ENCODE assay signal across 8 cellular contexts in genomic region chr11:110362916-110363574, GRCh38.
DNase-seq lines count a peak whose midpoint lies in the region; ATAC-seq and TF ChIP-seq lines count a peak whose summit lies in the region.

No MANE protein-coding gene starts in this region.

- no peaks in the 10 kb centered on the region for H3K27me3 ChIP-seq in brain microvascular endothelial cell (replicated peaks)
- H3K27me3 ChIP-seq in mesendoderm (ENCODE audit: insufficient read depth, low read length, poor library complexity): no peaks in the 10 kb centered on the region

- no peak overlapping the region for H4K8ac ChIP-seq in mesendoderm (ENCODE audit: low read depth, low read length)

- peak overlapping the region; percentile 32 for H2BK5ac ChIP-seq in mesendoderm (ENCODE audit: low read length)

- no peaks in the 10 kb centered on the region for H3K79me1 ChIP-seq in mesendoderm (ENCODE audit: low read length)

- H3K23ac ChIP-seq in mesendoderm (ENCODE audit: low read length): no peak overlapping the region

- TF ChIP-seq CTCF in brain microvascular endothelial cell (IDR thresholded peaks at IDR 0.05; ENCODE audit: low read depth, low read length, missing control alignments): no peak

- H3K36me3 ChIP-seq in brain microvascular endothelial cell (replicated peaks) (no peaks in the 10 kb centered on the region), mesendoderm (ENCODE audit: control insufficient read depth, insufficient read depth, low read length) (no peaks in the 10 kb centered on the region)

- no peak overlapping the region for H3K4ac ChIP-seq in mesendoderm (ENCODE audit: low read depth, low read length)

- no peak overlapping the region for H3K4me2 ChIP-seq in mesendoderm (ENCODE audit: low read length)

- in situ Hi-C loops in brain microvascular endothelial cell (cut with HindIII; ENCODE audit: low pct_ligation_motif_present, low sequenced_read_pairs): no loop called here

- no peaks in the 10 kb centered on the region for H3K79me2 ChIP-seq in mesendoderm (ENCODE audit: control insufficient read depth, insufficient read depth, low read length)

- H2BK15ac ChIP-seq in mesendoderm (replicated peaks; ENCODE audit: low read depth): no peak overlapping the region

- peak overlapping the region; percentile 50 for H3K56ac ChIP-seq in mesendoderm (ENCODE audit: low read length)

- H2AK5ac ChIP-seq in mesendoderm (ENCODE audit: low read length): no peak overlapping the region

- H2BK120ac ChIP-seq in mesendoderm (ENCODE audit: low read depth, low read length): peak overlapping the region; percentile 68

- no peak overlapping the region for H3K9ac ChIP-seq in mesendoderm (ENCODE audit: low read length)

- H3K4me3 ChIP-seq in brain microvascular endothelial cell (ENCODE audit: low read depth, low read length): no peak overlapping the region
- no peak overlapping the region for H3K4me3 ChIP-seq in mesendoderm (ENCODE audit: low read length)

- H3K18ac ChIP-seq in mesendoderm (ENCODE audit: low read length): peak overlapping the region; percentile 88

- H3K27ac ChIP-seq in brain microvascular endothelial cell (no peak overlapping the region), mesendoderm (ENCODE audit: low read depth, low read length) (peak overlapping the region; percentile 68)

- H4K5ac ChIP-seq in mesendoderm (ENCODE audit: low read length): no peak overlapping the region

- H3K4me1 ChIP-seq in mesendoderm (ENCODE audit: control insufficient read depth, low read depth, low read length): peaks cover 4% of the 10 kb centered on the region

- WGBS in mesendoderm (ENCODE audit: extremely low coverage, insufficient coverage, low lambda C conversion rate): no CpG with 5 or more reads among the region's 6 CpGs

- DNase-seq in DMS53 treated with DMSO at 0.1 percent for 48 hours (lab: John Stamatoyannopoulos, UW; ENCODE audit: unreplicated experiment) (peak; percentile 87), NCI-H1092 (lab: John Stamatoyannopoulos, UW) (peak; percentile 16), brain microvascular endothelial cell (peak; percentile 3), mesendoderm (peak; percentile 82), CD1c-positive myeloid dendritic cell (ENCODE audit: extremely low spot score) (no peak)
- DNase-seq in stimulated activated CD4-positive, alpha-beta T cell treated with anti-CD3 and anti-CD28 coated beads, Interleukin-2, amount 100 ng/mL, for 24 hours: no peak

- ATAC-seq in HG03159 (IDR thresholded peaks at IDR 0.05; ENCODE audit: unreplicated experiment) (no peak), GM19467 (IDR thresholded peaks at IDR 0.05; ENCODE audit: unreplicated experiment) (no peak)

Comparison
In these comparisons a context has a peak if more than half of its experiments do, and no peak if none do; other contexts are left out.
1. DNase-seq: peak in DMS53 treated with DMSO at 0.1 percent for 48 hours (single experiment), NCI-H1092 (single experiment), brain microvascular endothelial cell (single experiment) and mesendoderm (single experiment); none in stimulated activated CD4-positive, alpha-beta T cell treated with anti-CD3 and anti-CD28 coated beads, Interleukin-2, amount 100 ng/mL, for 24 hours (0 of 2) and CD1c-positive myeloid dendritic cell (single experiment).